16 cellular contexts compared by ENCODE assay signal in the genomic region with DNA sequence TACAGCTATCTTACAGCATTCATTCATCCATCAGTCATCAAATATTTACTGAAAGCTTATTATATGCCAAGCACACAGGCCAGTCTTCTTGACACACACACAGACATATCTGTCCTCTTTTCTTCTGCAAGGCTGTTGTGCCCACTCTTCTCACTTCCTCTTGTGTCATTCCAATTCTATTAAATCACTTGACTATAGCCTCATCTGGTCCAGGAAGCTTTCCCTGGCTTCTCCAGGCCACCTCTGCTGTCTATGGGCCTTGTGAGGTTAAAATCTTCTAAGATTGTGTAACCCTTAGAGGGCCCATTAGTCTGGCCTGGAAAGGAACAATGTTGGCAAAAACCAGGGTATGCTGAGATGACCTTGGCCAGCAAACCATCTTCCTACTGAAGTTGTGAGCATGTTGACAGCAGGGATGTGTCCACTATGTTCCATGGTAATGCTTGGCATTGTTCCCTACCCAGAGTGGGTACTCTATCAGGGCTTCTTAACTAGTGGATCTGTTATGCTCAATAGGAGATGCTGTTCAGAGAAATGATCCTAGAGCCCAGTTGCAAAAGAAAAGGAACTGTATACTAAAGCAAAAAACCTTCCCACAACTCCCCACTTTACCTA. TPM values are rescaled to one million over a fixed set of nuclear protein-coding genes. Genes with fewer than 3 reads are reported as not detected.
A peak's percentile ranks its signal among the peaks of the same experiment; 100 is the strongest.
DNase-seq lines count a peak whose midpoint lies in the region; ATAC-seq and TF ChIP-seq lines count a peak whose summit lies in the region.
"Had no signal": no experiment of that assay in that cellular context is flagged by ENCODE, and none has a peak within 500 bp of the region (broad histone marks: within the 10 kb centered on the region; RNA-seq: fewer than 3 reads in every experiment).

No MANE protein-coding gene starts in this region.

- DNase-seq in CD14-positive monocyte (ENCODE audit: low spot score) (no peak), activated B cell treated with CpG ODN at 0.5 μM for 24 hours (no peak), foreskin keratinocyte (no peak), AG08395 (ENCODE audit: low spot score) (no peak), testis (no peak), mesothelial cell of epicardium (ENCODE audit: low spot score in 2 of 2, unreplicated experiment in 2 of 2) (no peak), endothelial cell (ENCODE audit: low spot score) (no peak)
- DNase-seq in CD8-positive, alpha-beta memory T cell = no peak
- DNase-seq: amygdala, NCI-H187 treated with DMSO at 0.1 percent for 48 hours, T1000 had no signal

- CTCF ChIA-PET in CD8-positive, alpha-beta memory T cell (lab: Charles Lee) = interaction anchor here (1.4 to 17.3 kb wide), 3 partner anchors 10 to 62 kb away, joined by 3 to 255 read pairs (median 5); a partner anchor contains a TSS
- CTCF ChIA-PET in activated B cell treated with CpG ODN at 0.5 μM for 24 hours (lab: Charles Lee) = interaction anchor here (0.7 to 2.4 kb wide), 2 partner anchors 13 to 15 kb away, joined by 4 to 10 read pairs; no protein-coding TSS in a partner anchor

- intact Hi-C loops in CD14-positive monocyte (cut with micrococcal nuclease) = no loop called here
- intact Hi-C loops in activated B cell treated with CpG ODN at 0.5 μM for 24 hours (cut with micrococcal nuclease) = no loop called here
- intact Hi-C loops in testis (cut with DNase I; ENCODE audit: low total_unique reads) = no loop called here

- H3K36me3 Mint-ChIP-seq in CD14-positive monocyte = peaks cover 72 to 81% of the 10 kb centered on the region in 2 donors
- peaks cover 31 to 92% (median 48%) of the 10 kb centered on the region in 3 donors for H3K36me3 Mint-ChIP-seq in CD8-positive, alpha-beta memory T cell
- H3K36me3 Mint-ChIP-seq in activated B cell treated with CpG ODN at 0.5 μM for 24 hours (ENCODE audit: low read depth) = peaks cover 75% of the 10 kb centered on the region
- H3K36me3 Mint-ChIP-seq in mesothelial cell of epicardium = no peaks in the 10 kb centered on the region
- H3K36me3 Mint-ChIP-seq in endothelial cell (ENCODE audit: low read depth, unreplicated experiment) = no peaks in the 10 kb centered on the region

- peaks cover 0 to under 1% (median 0%) of the 10 kb centered on the region in 7 donors for H3K9me3 Mint-ChIP-seq in CD14-positive monocyte
- no peaks in the 10 kb centered on the region for H3K9me3 Mint-ChIP-seq in CD8-positive, alpha-beta memory T cell
- H3K9me3 Mint-ChIP-seq in activated B cell treated with CpG ODN at 0.5 μM for 24 hours = no peaks in the 10 kb centered on the region
- no peaks in the 10 kb centered on the region for H3K9me3 Mint-ChIP-seq in mesothelial cell of epicardium
- no peaks in the 10 kb centered on the region for H3K9me3 Mint-ChIP-seq in endothelial cell (ENCODE audit: unreplicated experiment)

- H3K27me3 Mint-ChIP-seq in CD14-positive monocyte (ENCODE audit: low read depth in 3 of 3) (peaks cover 0 to 2% (median 0%) of the 10 kb centered on the region in 3 donors), activated B cell treated with CpG ODN at 0.5 μM for 24 hours (no peaks in the 10 kb centered on the region), mesothelial cell of epicardium (ENCODE audit: low read depth) (peaks cover 20% of the 10 kb centered on the region), endothelial cell (ENCODE audit: unreplicated experiment) (peaks cover 3% of the 10 kb centered on the region)
- H3K27me3 Mint-ChIP-seq in CD8-positive, alpha-beta memory T cell = no peaks in the 10 kb centered on the region

- peaks cover 50% of the 10 kb centered on the region for H3K36me3 ChIP-seq in CD8-positive, alpha-beta memory T cell (ENCODE audit: insufficient read depth, low read length)
- H3K36me3 ChIP-seq in testis (ENCODE audit: low read depth, missing control alignments) = no peaks in the 10 kb centered on the region

- H3K27ac Mint-ChIP-seq in CD14-positive monocyte = peak overlapping the region; percentile 57 to 91 (median 80)
- peak overlapping the region in 7 of 8 donors; percentile 51 to 94 (median 91) for H3K27ac Mint-ChIP-seq in CD8-positive, alpha-beta memory T cell
- H3K27ac Mint-ChIP-seq in activated B cell treated with CpG ODN at 0.5 μM for 24 hours = peak overlapping the region; percentile 51
- no peak overlapping the region for H3K27ac Mint-ChIP-seq in mesothelial cell of epicardium
- no peak overlapping the region for H3K27ac Mint-ChIP-seq in endothelial cell (ENCODE audit: unreplicated experiment)

- H3K4me3 ChIP-seq in CD8-positive, alpha-beta memory T cell (ENCODE audit: low read length) = no peak overlapping the region
- H3K4me3 ChIP-seq in testis = no peak overlapping the region
- H3K4me3 ChIP-seq: coronary artery, skin epidermis had no signal

- POLR2A ChIA-PET in CD8-positive, alpha-beta memory T cell (lab: Charles Lee) = no interaction called here
- POLR2A ChIA-PET in activated B cell treated with CpG ODN at 0.5 μM for 24 hours (lab: Charles Lee) = interaction anchor here (7.4 to 8.0 kb wide), 2 partner anchors 7 to 13 kb away, joined by 44 to 175 read pairs; no protein-coding TSS in a partner anchor

- no peak for TF ChIP-seq POLR2A in testis (IDR thresholded peaks at IDR 0.05)

- TF ChIP-seq CTCF in CD14-positive monocyte (IDR thresholded peaks at IDR 0.05) (no peak), activated B cell treated with CpG ODN at 0.5 μM for 24 hours (IDR thresholded peaks at IDR 0.05) (no peak), foreskin keratinocyte (conservative IDR thresholded peaks at IDR 0.05) (no peak), testis (IDR thresholded peaks at IDR 0.05) (no peak), mesothelial cell of epicardium (IDR thresholded peaks at IDR 0.05; ENCODE audit: unreplicated experiment) (no peak), endothelial cell (IDR thresholded peaks at IDR 0.05; ENCODE audit: unreplicated experiment) (no peak)

- H3K27ac ChIP-seq in CD8-positive, alpha-beta memory T cell (ENCODE audit: low read depth, low read length) = no peak overlapping the region
- H3K27ac ChIP-seq in foreskin keratinocyte (no peak overlapping the region), testis (no peak overlapping the region)
- H3K27ac ChIP-seq: coronary artery had no signal

- no peaks in the 10 kb centered on the region for H3K9me3 ChIP-seq in CD8-positive, alpha-beta memory T cell (ENCODE audit: low read length)
- no peaks in the 10 kb centered on the region for H3K9me3 ChIP-seq in testis

- H3K4me1 Mint-ChIP-seq in CD14-positive monocyte (peaks cover 80% of the 10 kb centered on the region), activated B cell treated with CpG ODN at 0.5 μM for 24 hours (peaks cover 84% of the 10 kb centered on the region), mesothelial cell of epicardium (no peaks in the 10 kb centered on the region), endothelial cell (ENCODE audit: unreplicated experiment) (peaks cover 8% of the 10 kb centered on the region)
- H3K4me1 Mint-ChIP-seq in CD8-positive, alpha-beta memory T cell = peaks cover 71 to 82% (median 80%) of the 10 kb centered on the region in 3 donors

- H3K27me3 ChIP-seq in CD8-positive, alpha-beta memory T cell (ENCODE audit: insufficient read depth, low read length, poor library complexity, severe bottlenecking) = no peaks in the 10 kb centered on the region
- H3K27me3 ChIP-seq in foreskin keratinocyte (no peaks in the 10 kb centered on the region), testis (no peaks in the 10 kb centered on the region)

- peaks cover 79% of the 10 kb centered on the region for H3K4me1 ChIP-seq in CD8-positive, alpha-beta memory T cell (ENCODE audit: insufficient read depth, low read length)
- no peaks in the 10 kb centered on the region for H3K4me1 ChIP-seq in foreskin keratinocyte
- H3K4me1 ChIP-seq in testis = no peaks in the 10 kb centered on the region

- H3K4me3 Mint-ChIP-seq in CD14-positive monocyte (peak overlapping the region in 1 of 2 donors; percentile 49), activated B cell treated with CpG ODN at 0.5 μM for 24 hours (no peak overlapping the region), mesothelial cell of epicardium (no peak overlapping the region), endothelial cell (ENCODE audit: unreplicated experiment) (no peak overlapping the region)
- H3K4me3 Mint-ChIP-seq in CD8-positive, alpha-beta memory T cell = peak overlapping the region; percentile 14 to 62 (median 33)

- ATAC-seq in activated B cell treated with CpG ODN at 0.5 μM for 24 hours (ENCODE audit: low read depth) (no peak), foreskin keratinocyte (peak; percentile 2)
- ATAC-seq: HCT116 had no signal

RNA-seq across cellular contexts. Expression of a gene that starts 5.3 kb away (rescaled TPM):
- polyA plus RNA-seq in CD14-positive monocyte (100 to 1,000 TPM in 1 of 2 donors, 10 to 100 TPM in 1; 89.3 to 111 TPM), foreskin keratinocyte (0.01 TPM in 1 of 2 replicates, not detected in the other), testis (ENCODE audit: insufficient read depth, low read depth, low replicate concordance) (9.2 TPM)
- total RNA-seq in CD8-positive, alpha-beta memory T cell = 100 to 1,000 TPM; 193 to 209 TPM
- polyA plus RNA-seq in CD8-positive, alpha-beta memory T cell = 414 TPM
- total RNA-seq in activated B cell treated with CpG ODN at 0.5 μM for 24 hours (158 and 166 TPM in 2 replicates), foreskin keratinocyte (not detected in 2 replicates), testis (1 to 10 TPM in 1 of 2 donors, under 1 TPM in 1; 0.63 to 3.3 TPM), mesothelial cell of epicardium (0.85 to 1.2 TPM (median 1.1 TPM) in 3 replicates), endothelial cell (ENCODE audit: unreplicated experiment) (not detected)
- total RNA-seq: lung microvascular endothelial cell, RPMI7951 had no signal

RNA-seq across cellular contexts. Expression of a gene that starts 23.2 kb away (rescaled TPM):
- under 1 TPM; 0.07 to 0.19 TPM for polyA plus RNA-seq in CD14-positive monocyte
- 1 to 10 TPM; 2.2 TPM for total RNA-seq in CD8-positive, alpha-beta memory T cell
- 0.35 TPM for polyA plus RNA-seq in CD8-positive, alpha-beta memory T cell
- total RNA-seq in activated B cell treated with CpG ODN at 0.5 μM for 24 hours = 3.7 TPM in 2 replicates
- 11.0 and 12.3 TPM in 2 replicates for total RNA-seq in foreskin keratinocyte
- polyA plus RNA-seq in foreskin keratinocyte = 5.7 and 6.1 TPM in 2 replicates
- total RNA-seq in testis = 1 to 10 TPM; 5.0 to 5.2 TPM
- 2.6 TPM for polyA plus RNA-seq in testis (ENCODE audit: insufficient read depth, low read depth, low replicate concordance)
- 3.5 to 3.8 TPM (median 3.5 TPM) in 3 replicates for total RNA-seq in mesothelial cell of epicardium
- total RNA-seq in endothelial cell (ENCODE audit: unreplicated experiment) = 2.8 TPM

RNA-seq across cellular contexts. Expression of a gene that starts 44.8 kb away (rescaled TPM):
- polyA plus RNA-seq in CD14-positive monocyte (under 1 TPM; 0.21 to 0.62 TPM), foreskin keratinocyte (70.3 and 93.1 TPM in 2 replicates), testis (ENCODE audit: insufficient read depth, low read depth, low replicate concordance) (8.2 TPM)
- total RNA-seq in CD8-positive, alpha-beta memory T cell = 1 to 10 TPM; 1.2 TPM
- 1.0 TPM for polyA plus RNA-seq in CD8-positive, alpha-beta memory T cell
- total RNA-seq in activated B cell treated with CpG ODN at 0.5 μM for 24 hours (0.42 and 0.81 TPM in 2 replicates), foreskin keratinocyte (160 and 194 TPM in 2 replicates), testis (10 to 100 TPM in 1 of 2 donors, 1 to 10 TPM in 1; 8.7 to 19.2 TPM), mesothelial cell of epicardium (38.1 to 43.1 TPM (median 39.9 TPM) in 3 replicates), endothelial cell (ENCODE audit: unreplicated experiment) (21.3 TPM)

RNA-seq across cellular contexts. Expression of a gene that starts 56.5 kb away (rescaled TPM):
- not detected for polyA plus RNA-seq in CD14-positive monocyte
- under 1 TPM; 0.59 to 0.80 TPM for total RNA-seq in CD8-positive, alpha-beta memory T cell
- polyA plus RNA-seq in CD8-positive, alpha-beta memory T cell = 0.30 TPM
- not detected in 2 replicates for total RNA-seq in activated B cell treated with CpG ODN at 0.5 μM for 24 hours
- 0.56 and 0.61 TPM in 2 replicates for total RNA-seq in foreskin keratinocyte
- 0.29 and 0.54 TPM in 2 replicates for polyA plus RNA-seq in foreskin keratinocyte
- total RNA-seq in testis = 10 to 100 TPM; 17.6 to 18.0 TPM
- polyA plus RNA-seq in testis (ENCODE audit: insufficient read depth, low read depth, low replicate concordance) = 19.5 TPM
- 0.63 TPM in 1 of 3 replicates, not detected in the others for total RNA-seq in mesothelial cell of epicardium
- total RNA-seq in endothelial cell (ENCODE audit: unreplicated experiment) = not detected
- total RNA-seq: lung microvascular endothelial cell had no signal

Comparison
In these comparisons a context has a peak if more than half of its experiments do, and no peak if none do; other contexts are left out.
1. H3K27ac Mint-ChIP-seq: peak in CD14-positive monocyte (7 of 7), CD8-positive, alpha-beta memory T cell (7 of 8) and activated B cell treated with CpG ODN at 0.5 μM for 24 hours (single experiment); none in mesothelial cell of epicardium (single experiment) and endothelial cell (single experiment).
2. H3K4me3 Mint-ChIP-seq: peak in CD8-positive, alpha-beta memory T cell (7 of 7); none in activated B cell treated with CpG ODN at 0.5 μM for 24 hours (single experiment), mesothelial cell of epicardium (single experiment) and endothelial cell (single experiment).
3. RNA of a gene that starts 5.3 kb away (total RNA-seq): 193 to 209 TPM in CD8-positive, alpha-beta memory T cell and 158 to 166 TPM in activated B cell treated with CpG ODN at 0.5 μM for 24 hours; 0.63 to 3.3 TPM in testis, 0.85 to 1.2 TPM in mesothelial cell of epicardium, not detected in endothelial cell (single experiment) and not detected in foreskin keratinocyte; every median in the first group is over 10 times any median in the second.